19 cellular contexts compared by ENCODE assay signal in genomic region chr1:187985145-187985896, GRCh38.
DNase-seq lines count a peak whose midpoint lies in the region; ATAC-seq lines count a peak whose summit lies in the region.
"Had no signal": no experiment of that assay in that cellular context is flagged by ENCODE, and none has a peak within 500 bp of the region (broad histone marks: within the 10 kb centered on the region; RNA-seq: fewer than 3 reads in every experiment).

No MANE protein-coding gene starts in this region.

- no peaks in the 10 kb centered on the region for H3K27me3 ChIP-seq in neuron (ENCODE audit: insufficient read depth, low read length)
- H3K27me3 ChIP-seq: esophagus squamous epithelium had no signal

- H3K9me3 ChIP-seq in neuron (ENCODE audit: low read length), result no peaks in the 10 kb centered on the region
- H3K9me3 ChIP-seq: esophagus squamous epithelium, lower lobe of right lung had no signal

- no peak overlapping the region for H3K4me3 ChIP-seq in neuron (ENCODE audit: low read length)
- H3K4me3 ChIP-seq: coronary artery, esophagus squamous epithelium, lower lobe of right lung had no signal

- H3K4me1 ChIP-seq in neuron (ENCODE audit: insufficient read depth, low read length), result no peaks in the 10 kb centered on the region
- H3K4me1 ChIP-seq: esophagus squamous epithelium, lower lobe of right lung had no signal

- H3K36me3 ChIP-seq in neuron (ENCODE audit: insufficient read depth, low read length), result no peaks in the 10 kb centered on the region
- H3K36me3 ChIP-seq: esophagus squamous epithelium, lower lobe of right lung had no signal

- peak; percentile 43 for ATAC-seq in GM18870 (IDR thresholded peaks at IDR 0.05; ENCODE audit: unreplicated experiment)
- peak; percentile 38 for ATAC-seq in HG02678 (IDR thresholded peaks at IDR 0.05; ENCODE audit: unreplicated experiment)
- ATAC-seq in HG03520 (IDR thresholded peaks at IDR 0.05; ENCODE audit: unreplicated experiment), result peak; percentile 42
- no peak for ATAC-seq in GM21447 (IDR thresholded peaks at IDR 0.05; ENCODE audit: unreplicated experiment)
- ATAC-seq in left lobe of liver, result no peak
- ATAC-seq in GM21723 (IDR thresholded peaks at IDR 0.05; ENCODE audit: unreplicated experiment), result no peak
- ATAC-seq: activated T-cell treated with anti-CD3 and anti-CD28 coated beads, Interleukin-2, amount 50 U/mL, for 4 hours; lower lobe of right lung; Panc1; T-helper 17 cell had no signal

- DNase-seq in left lobe of liver (ENCODE audit: low spot score) (no peak), HuH-7.5 (ENCODE audit: low spot score) (no peak)
- DNase-seq: activated CD4-positive, alpha-beta T cell treated with anti-CD3 and anti-CD28 coated beads for 4 hours; activated T-cell treated with anti-CD3 and anti-CD28 coated beads, Interleukin-2, amount 50 U/mL, for 4 hours; anterior cingulate cortex; CD4-positive, CD25-positive, alpha-beta regulatory T cell; esophagus squamous epithelium; lower lobe of right lung; NCI-H2227 treated with DMSO at 0.1 percent for 48 hours; nephron progenitor cell; T-helper 17 cell had no signal

- H2AFZ ChIP-seq in neuron (ENCODE audit: low read depth, low read length), result peak overlapping the region; percentile 29

Comparison
In these comparisons a context has a peak if more than half of its experiments do, and no peak if none do; other contexts are left out.
1. ATAC-seq: peak in GM18870 (single experiment), HG02678 (single experiment) and HG03520 (single experiment); none in GM21447 (single experiment), left lobe of liver (single experiment) and GM21723 (single experiment).